Comparison of ENCODE assay signal across 8 cellular contexts in genomic region chr9:19048966-19049871, GRCh38. TPM values are rescaled to one million over a fixed set of nuclear protein-coding genes. Genes with fewer than 3 reads are reported as not detected.
DNase-seq lines count a peak whose midpoint lies in the region; ATAC-seq and TF ChIP-seq lines count a peak whose summit lies in the region.

TSS of gene RRAGA (plus strand) at chr9:19049427. CDS start at chr9:19049660, 233 bp downstream.

- peak within 1 kb of the TSS; percentile 87 for H3K4me3 Mint-ChIP-seq in activated naive CD4-positive, alpha-beta T cell treated with anti-CD3 and anti-CD28 coated beads, Interleukin-2, amount 10 ng/mL, durations not matched to agents 7 days and 5 days

- H3K27ac Mint-ChIP-seq in activated naive CD4-positive, alpha-beta T cell treated with anti-CD3 and anti-CD28 coated beads, Interleukin-2, amount 10 ng/mL, durations not matched to agents 7 days and 5 days = peak within 1 kb of the TSS; percentile 98

- peak; percentile 76 for TF ChIP-seq CTCF in GM10248 (IDR thresholded peaks at IDR 0.05; ENCODE audit: control extremely low read depth, extremely low read depth, low read depth, missing control alignments)
- TF ChIP-seq CTCF in NB4 (IDR thresholded peaks at IDR 0.05; ENCODE audit: low read depth, low read length) = peak; percentile 93

- H3K9me3 ChIP-seq in SK-N-MC (ENCODE audit: low read depth, low read length) = no peaks in the 10 kb centered on the region

- TF ChIP-seq POLR2A in NB4 (IDR thresholded peaks at IDR 0.05; ENCODE audit: extremely low read depth, insufficient read length) = peak; percentile 92

- no peaks in the 10 kb centered on the region for H3K9me3 Mint-ChIP-seq in activated naive CD4-positive, alpha-beta T cell treated with anti-CD3 and anti-CD28 coated beads, Interleukin-2, amount 10 ng/mL, durations not matched to agents 7 days and 5 days

- H3K4me3 ChIP-seq in NB4 (ENCODE audit: low read depth, low read length) (peak within 1 kb of the TSS; percentile 87), SK-N-MC (peak within 1 kb of the TSS; percentile 93)

- H3K27ac ChIP-seq in SK-N-MC = peak within 1 kb of the TSS; percentile 92
- H3K27ac ChIP-seq in temporal lobe (ENCODE audit: low read depth, low read length) = peak within 1 kb of the TSS; percentile 87

- ATAC-seq in HG02571 (IDR thresholded peaks at IDR 0.05; ENCODE audit: unreplicated experiment) = peak; percentile 86

- H3K27me3 Mint-ChIP-seq in activated naive CD4-positive, alpha-beta T cell treated with anti-CD3 and anti-CD28 coated beads, Interleukin-2, amount 10 ng/mL, durations not matched to agents 7 days and 5 days = peaks cover 4% of the 10 kb centered on the region

- CTCF ChIA-PET in GM10248 (lab: Yijun Ruan, JAX) = interaction anchor here (0.6 to 4.9 kb wide), 26 partner anchors 11 to 422 kb away, joined by 3 to 28 read pairs (median 4); partner anchors contain the start of gene SAXO1
- CTCF ChIA-PET in activated naive CD4-positive, alpha-beta T cell treated with anti-CD3 and anti-CD28 coated beads, Interleukin-2, amount 10 ng/mL, durations not matched to agents 7 days and 5 days (lab: Charles Lee) = interaction anchor here (0.7 to 4.1 kb wide), 15 partner anchors 12 to 416 kb away, joined by 3 to 39 read pairs (median 4); partner anchors contain the start of gene RPS6

- peaks cover 35% of the 10 kb centered on the region for H3K4me1 Mint-ChIP-seq in activated naive CD4-positive, alpha-beta T cell treated with anti-CD3 and anti-CD28 coated beads, Interleukin-2, amount 10 ng/mL, durations not matched to agents 7 days and 5 days

- no peaks in the 10 kb centered on the region for H3K36me3 ChIP-seq in SK-N-MC (ENCODE audit: insufficient read depth, low read length)

- DNase-seq in GM10248 (ENCODE audit: extremely low spot score) (peak; percentile 96), NB4 (ENCODE audit: low read depth) (peak; percentile 100), SK-N-MC (ENCODE audit: low read depth, low spot score) (peak; percentile 79), globus pallidus (ENCODE audit: low spot score) (peak; percentile 95), occipital lobe (lab: John Stamatoyannopoulos, UW) (peak; percentile 94)
- DNase-seq in activated naive CD4-positive, alpha-beta T cell treated with anti-CD3 and anti-CD28 coated beads, Interleukin-2, amount 10 ng/mL, durations not matched to agents 7 days and 5 days = peak; percentile 96

- POLR2A ChIA-PET in GM10248 (lab: Yijun Ruan, JAX) = interaction anchor here (0.5 to 1.5 kb wide), 4 partner anchors 173 to 1493 kb away, joined by 3 to 5 read pairs (median 4); partner anchors contain the start of gene RPS6

- peaks cover 20% of the 10 kb centered on the region for H3K36me3 Mint-ChIP-seq in activated naive CD4-positive, alpha-beta T cell treated with anti-CD3 and anti-CD28 coated beads, Interleukin-2, amount 10 ng/mL, durations not matched to agents 7 days and 5 days

- peak within 1 kb of the TSS; percentile 91 for H3K9ac ChIP-seq in SK-N-MC (ENCODE audit: insufficient read length)

RNA-seq across cellular contexts. Expression of gene RRAGA, which starts in this region (rescaled TPM):
- total RNA-seq in occipital lobe = 56.1 TPM
- 45.2 TPM for total RNA-seq in temporal lobe

Comparison
In these comparisons a context has a peak if more than half of its experiments do, and no peak if none do; other contexts are left out.
1. Peak in every context shown above with its lines: DNase-seq, ATAC-seq, H3K4me3 ChIP-seq and H3K27ac ChIP-seq.